Comparison of ENCODE assay signal across 16 cellular contexts in the genomic region with DNA sequence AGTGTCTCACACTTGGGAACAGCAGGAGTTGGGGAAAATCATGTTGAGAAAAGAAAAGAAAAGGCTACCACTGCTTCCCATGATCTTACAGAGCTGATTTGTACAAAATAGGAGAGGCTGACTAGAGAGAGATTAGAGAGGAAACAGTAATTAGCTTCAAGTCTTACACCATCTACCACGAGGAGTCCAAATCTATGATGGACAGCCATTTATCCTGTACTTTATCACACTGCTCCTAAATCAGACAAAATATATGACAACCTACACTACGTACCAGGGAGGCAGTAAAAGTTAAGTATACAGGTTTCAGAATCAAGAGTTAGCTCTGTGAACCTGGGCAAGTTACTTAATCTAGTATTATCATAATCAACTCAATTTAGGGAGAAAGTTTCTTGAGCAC.
"Had no signal": no experiment of that assay in that cellular context is flagged by ENCODE, and none has a peak within 500 bp of the region (broad histone marks: within the 10 kb centered on the region; RNA-seq: fewer than 3 reads in every experiment).

No MANE protein-coding gene starts in this region.

- H3K9me3 Mint-ChIP-seq: activated naive CD8-positive, alpha-beta T cell treated with anti-CD3 and anti-CD28 coated beads, Interleukin-2, amount 10 ng/mL, durations not matched to agents 7 days and 5 days; activated T-helper 1 cell treated with anti-CD3 and anti-CD28 coated beads, Interleukin-12 subunit alpha, Interleukin-12 subunit beta, Interleukin-2, Interleukin-4 antibody, amounts not matched to agents 30 ng/mL and 10 ng/mL and 1 ng/mL, durations not matched to agents 14 hours and 24 hours and 36 hours; T-helper 2 cell treated with Interferon-gamma antibody and Interleukin-4, amounts not matched to agents 5 μg/mL and 100 μg/mL, for 36 hours had no signal

- ATAC-seq: body of pancreas, foreskin keratinocyte, left lobe of liver, right lobe of liver had no signal

- H3K27ac ChIP-seq: body of pancreas, dorsolateral prefrontal cortex, foreskin keratinocyte, parathyroid adenoma, right lobe of liver, tibial artery had no signal

- H3K27ac Mint-ChIP-seq: activated naive CD8-positive, alpha-beta T cell treated with anti-CD3 and anti-CD28 coated beads, Interleukin-2, amount 10 ng/mL, durations not matched to agents 7 days and 5 days; activated T-helper 1 cell treated with anti-CD3 and anti-CD28 coated beads, Interleukin-12 subunit alpha, Interleukin-12 subunit beta, Interleukin-2, Interleukin-4 antibody, amounts not matched to agents 30 ng/mL and 10 ng/mL and 1 ng/mL, durations not matched to agents 14 hours and 24 hours and 36 hours; T-helper 2 cell treated with Interferon-gamma antibody and Interleukin-4, amounts not matched to agents 5 μg/mL and 100 μg/mL, for 36 hours had no signal

- H3K9me3 ChIP-seq: body of pancreas, right lobe of liver, tibial artery had no signal

- H3K4me1 ChIP-seq: body of pancreas, foreskin keratinocyte, parathyroid adenoma, tibial artery had no signal

- H3K4me3 Mint-ChIP-seq: activated naive CD8-positive, alpha-beta T cell treated with anti-CD3 and anti-CD28 coated beads, Interleukin-2, amount 10 ng/mL, durations not matched to agents 7 days and 5 days; activated T-helper 1 cell treated with anti-CD3 and anti-CD28 coated beads, Interleukin-12 subunit alpha, Interleukin-12 subunit beta, Interleukin-2, Interleukin-4 antibody, amounts not matched to agents 30 ng/mL and 10 ng/mL and 1 ng/mL, durations not matched to agents 14 hours and 24 hours and 36 hours; T-helper 2 cell treated with Interferon-gamma antibody and Interleukin-4, amounts not matched to agents 5 μg/mL and 100 μg/mL, for 36 hours had no signal

- H3K9ac ChIP-seq: parathyroid adenoma had no signal

- H2AFZ ChIP-seq: parathyroid adenoma had no signal

- H3K27me3 ChIP-seq: body of pancreas, dorsolateral prefrontal cortex, foreskin keratinocyte, right lobe of liver, tibial artery had no signal

- H3K4me3 ChIP-seq: body of pancreas, dorsolateral prefrontal cortex, right lobe of liver, tibial artery had no signal

- H3K79me2 ChIP-seq: parathyroid adenoma had no signal

- H3K27me3 Mint-ChIP-seq: activated naive CD8-positive, alpha-beta T cell treated with anti-CD3 and anti-CD28 coated beads, Interleukin-2, amount 10 ng/mL, durations not matched to agents 7 days and 5 days had no signal

- DNase-seq: activated CD4-positive, alpha-beta T cell treated with anti-CD3 and anti-CD28 coated beads, Interleukin-2, amount 50 U/mL, for 4 hours; activated naive CD8-positive, alpha-beta T cell treated with anti-CD3 and anti-CD28 coated beads, Interleukin-2, amount 10 ng/mL, durations not matched to agents 7 days and 5 days; body of pancreas; dorsolateral prefrontal cortex; foreskin keratinocyte; hippocampal formation; kidney; right lobe of liver; small intestine; stimulated activated CD4-positive, alpha-beta T cell treated with anti-CD3 and anti-CD28 coated beads, Interleukin-4, amount 100 ng/mL, for 1 hour; stimulated activated naive CD4-positive, alpha-beta T cell treated with Interleukin-2 at 50 U/mL for 16 hours; tibial artery had no signal
